8 cellular contexts compared by ENCODE assay signal in the genomic region with DNA sequence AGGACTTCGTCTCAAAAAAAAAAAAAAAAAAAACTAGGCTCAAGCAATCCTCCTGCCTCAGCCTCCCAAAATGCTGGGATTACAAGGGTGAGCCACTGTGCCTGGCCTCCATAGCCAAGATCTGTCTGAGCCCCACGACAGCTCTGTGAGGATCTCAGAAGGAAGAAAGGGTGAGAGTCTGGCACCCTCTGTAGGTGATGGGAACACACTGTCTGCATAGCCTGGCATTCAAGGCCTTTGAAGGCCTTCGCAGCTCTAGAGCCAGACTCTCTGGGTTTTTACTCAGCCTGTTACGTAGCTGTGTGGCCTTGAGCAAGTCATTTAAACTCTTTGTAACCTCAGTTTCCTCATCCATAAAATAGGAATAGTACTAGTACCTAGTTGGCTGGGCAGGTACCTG. TPM values are rescaled to one million over a fixed set of nuclear protein-coding genes. Genes with fewer than 3 reads are reported as not detected.
DNase-seq lines count a peak whose midpoint lies in the region; ATAC-seq and TF ChIP-seq lines count a peak whose summit lies in the region.

No MANE protein-coding gene starts in this region.

- no TSS peak for BruUV-seq in MCF 10A (replicated peaks; lab: Mats Ljungman, UMichigan)

- DNase-seq in MCF 10A (ENCODE audit: unreplicated experiment) (peak; percentile 67), breast epithelium (ENCODE audit: low spot score in 2 of 2) (no peak), NCI-H460 (ENCODE audit: extremely low read depth, low read depth) (peak; percentile 26), activated T-cell treated with anti-CD3 and anti-CD28 coated beads for 4 hours (peak; percentile 43), left ventricle myocardium superior (no peak), NCI-H1930 (lab: John Stamatoyannopoulos, UW) (no peak), caudate nucleus (lab: John Stamatoyannopoulos, UW) (no peak)
- DNase-seq in stimulated activated CD8-positive, alpha-beta memory T cell treated with anti-CD3 and anti-CD28 coated beads, Interleukin-12 subunit alpha, Interleukin-12 subunit beta, amount 100 ng/mL, for 1 hour (ENCODE audit: low read depth) = peak; percentile 39

- no peak for TF ChIP-seq POLR2A in breast epithelium (IDR thresholded peaks at IDR 0.05)

- intact Hi-C loops in MCF 10A (cut with micrococcal nuclease) = loop anchor here (10.0 kb wide), 1 partner anchor 63 kb away; no protein-coding TSS in a partner anchor
- intact Hi-C loops in breast epithelium (cut with DNase I; ENCODE audit: low total_unique reads) = no loop called here
- intact Hi-C loops in left ventricle myocardium superior (cut with micrococcal nuclease) = loop anchor here (10.0 kb wide), 1 partner anchor 63 kb away; no protein-coding TSS in a partner anchor

- no peaks in the 10 kb centered on the region for H3K27me3 Mint-ChIP-seq in MCF 10A (ENCODE audit: insufficient read depth, unreplicated experiment)

- H3K27ac ChIP-seq in breast epithelium (no peak overlapping the region), caudate nucleus (ENCODE audit: low read depth, low read length) (no peak overlapping the region)

- H3K4me1 ChIP-seq in breast epithelium = no peaks in the 10 kb centered on the region

- TF ChIP-seq CTCF in MCF 10A (IDR thresholded peaks at IDR 0.05; ENCODE audit: unreplicated experiment) (peak; percentile 34), breast epithelium (IDR thresholded peaks at IDR 0.05) (no peak)

- H3K4me3 Mint-ChIP-seq in MCF 10A (ENCODE audit: unreplicated experiment) = no peak overlapping the region

- H3K4me1 Mint-ChIP-seq in MCF 10A (ENCODE audit: insufficient read depth, unreplicated experiment) = no peaks in the 10 kb centered on the region

- POLR2A ChIA-PET in MCF 10A (lab: Yijun Ruan, JAX) = no interaction called here

- CTCF ChIA-PET in MCF 10A (lab: Yijun Ruan, JAX) = interaction anchor here (0.6 to 0.9 kb wide), 2 partner anchors 19 to 38 kb away, joined by 4 read pairs; no protein-coding TSS in a partner anchor

- H3K36me3 Mint-ChIP-seq in MCF 10A (ENCODE audit: insufficient read depth, unreplicated experiment) = no peaks in the 10 kb centered on the region

- H3K27me3 ChIP-seq in breast epithelium = no peaks in the 10 kb centered on the region

- ATAC-seq in left ventricle myocardium superior = peak; percentile 53

- H3K9me3 ChIP-seq in breast epithelium = no peaks in the 10 kb centered on the region

- H3K27ac Mint-ChIP-seq in MCF 10A (ENCODE audit: low read depth, unreplicated experiment) = no peak overlapping the region

- H3K9me3 Mint-ChIP-seq in MCF 10A (ENCODE audit: unreplicated experiment) = no peaks in the 10 kb centered on the region

- H3K4me3 ChIP-seq in breast epithelium = no peak overlapping the region

- H3K36me3 ChIP-seq in breast epithelium = no peaks in the 10 kb centered on the region

RNA-seq across cellular contexts. Expression of a gene that starts 6.3 kb away (rescaled TPM):
- total RNA-seq in MCF 10A (2022) (184 and 200 TPM in 2 replicates), breast epithelium (10 to 100 TPM; 66.4 to 84.6 (median 67.4) TPM), left ventricle myocardium superior (25.7 TPM)
- 98.1 and 110 TPM in 2 replicates for total RNA-seq in NCI-H460 (2014; rRNA removed; shearing (Covaris generic))
- 203 and 259 TPM in 2 replicates for polyA plus RNA-seq in NCI-H460 (2014; cell fraction: nucleus; rRNA removed)

Comparison
In these comparisons a context has a peak if more than half of its experiments do, and no peak if none do; other contexts are left out.
1. DNase-seq: peak in MCF 10A (single experiment), NCI-H460 (single experiment), activated T-cell treated with anti-CD3 and anti-CD28 coated beads for 4 hours (single experiment) and stimulated activated CD8-positive, alpha-beta memory T cell treated with anti-CD3 and anti-CD28 coated beads, Interleukin-12 subunit alpha, Interleukin-12 subunit beta, amount 100 ng/mL, for 1 hour (single experiment); none in breast epithelium (0 of 2), left ventricle myocardium superior (single experiment), NCI-H1930 (0 of 2) and caudate nucleus (0 of 61).